ENCODE assay signal across 7 cellular contexts in genomic region chr17:29088782-29089181, GRCh38. TPM values are rescaled to one million over a fixed set of nuclear protein-coding genes. Genes with fewer than 3 reads are reported as not detected.
DNase-seq lines count a peak whose midpoint lies in the region; ATAC-seq and TF ChIP-seq lines count a peak whose summit lies in the region.
"Not testable (repeated sequence)": the region's sequence is repeated elsewhere in the genome, so short reads cannot be mapped to it uniquely, and the experiment has no call there.
"Had no signal": no experiment of that assay in that cellular context is flagged by ENCODE, and none has a peak within 500 bp of the region (broad histone marks: within the 10 kb centered on the region; RNA-seq: fewer than 3 reads in every experiment).

No MANE protein-coding gene starts in this region.

- not testable (repeated sequence) for H3K9me3 Mint-ChIP-seq in CD4-positive, CD25-positive, alpha-beta regulatory T cell; WTC11; activated naive CD4-positive, alpha-beta T cell treated with anti-CD3 and anti-CD28 coated beads, Interleukin-2, amount 50 U/mL, for 72 hours; dendritic cell treated with granulocyte-macrophage colony-stimulating factor and Interleukin-4, amounts not matched to agents 40 ng/mL and 50 ng/mL, for 4 days; memory B cell

- not testable (repeated sequence) for H3K4me3 ChIP-seq in CD4-positive, CD25-positive, alpha-beta regulatory T cell (ENCODE audit: low read depth, low read length); sigmoid colon

- not testable (repeated sequence) for H3K27me3 Mint-ChIP-seq in CD4-positive, CD25-positive, alpha-beta regulatory T cell; WTC11 (ENCODE audit: low read depth); dendritic cell treated with granulocyte-macrophage colony-stimulating factor and Interleukin-4, amounts not matched to agents 40 ng/mL and 50 ng/mL, for 4 days; memory B cell

- POLR2A ChIA-PET in WTC11 (lab: Charles Lee), result not testable (repeated sequence)

- TF ChIP-seq CTCF in WTC11 (IDR thresholded peaks at IDR 0.05); sigmoid colon (IDR thresholded peaks at IDR 0.05): not testable (repeated sequence)

- DNase-seq in CD4-positive, CD25-positive, alpha-beta regulatory T cell; WTC11 (ENCODE audit: low spot score); activated naive CD4-positive, alpha-beta T cell treated with anti-CD3 and anti-CD28 coated beads, Interleukin-2, amount 50 U/mL, for 72 hours (ENCODE audit: low spot score in 2 of 2); memory B cell (ENCODE audit: low spot score in 2 of 2); sigmoid colon: not testable (repeated sequence)

- not testable (repeated sequence) for H3K4me1 ChIP-seq in CD4-positive, CD25-positive, alpha-beta regulatory T cell (ENCODE audit: control insufficient read depth, insufficient read depth, low read length, poor library complexity, severe bottlenecking)
- peaks cover 0 to 29% (median 16%) of the 10 kb centered on the region in 4 donors for H3K4me1 ChIP-seq in sigmoid colon

- H3K27ac ChIP-seq in CD4-positive, CD25-positive, alpha-beta regulatory T cell (ENCODE audit: insufficient read depth, low read length, poor library complexity, severe bottlenecking), result not testable (repeated sequence)
- H3K27ac ChIP-seq in sigmoid colon, result peak overlapping the region in 3 of 4 donors; percentile 76 to 79 (median 77)

- CTCF ChIA-PET in WTC11 (lab: Charles Lee), result interaction anchor here (4.4 to 6.0 kb wide), 2 partner anchors 28 to 125 kb away, joined by 51 to 78 read pairs; no protein-coding TSS in a partner anchor

- WGBS in sigmoid colon, 2 donors, result 91 to 99% methylated on average over 3 of the region's 3 CpGs

- peaks cover 18% of the 10 kb centered on the region for H3K36me3 Mint-ChIP-seq in CD4-positive, CD25-positive, alpha-beta regulatory T cell
- H3K36me3 Mint-ChIP-seq in WTC11 (peaks cover 39% of the 10 kb centered on the region), memory B cell (peaks cover 40% of the 10 kb centered on the region)
- H3K36me3 Mint-ChIP-seq in activated naive CD4-positive, alpha-beta T cell treated with anti-CD3 and anti-CD28 coated beads, Interleukin-2, amount 50 U/mL, for 72 hours, result not testable (repeated sequence)
- peaks cover 100% of the 10 kb centered on the region for H3K36me3 Mint-ChIP-seq in dendritic cell treated with granulocyte-macrophage colony-stimulating factor and Interleukin-4, amounts not matched to agents 40 ng/mL and 50 ng/mL, for 4 days (ENCODE audit: low read depth)

- intact Hi-C loops in dendritic cell treated with granulocyte-macrophage colony-stimulating factor and Interleukin-4, amounts not matched to agents 40 ng/mL and 50 ng/mL, for 4 days (cut with micrococcal nuclease); sigmoid colon (cut with DNase I): not testable (repeated sequence)

- not testable (repeated sequence) for H3K4me1 Mint-ChIP-seq in CD4-positive, CD25-positive, alpha-beta regulatory T cell; dendritic cell treated with granulocyte-macrophage colony-stimulating factor and Interleukin-4, amounts not matched to agents 40 ng/mL and 50 ng/mL, for 4 days (ENCODE audit: low read depth); memory B cell
- peaks cover 47% of the 10 kb centered on the region for H3K4me1 Mint-ChIP-seq in WTC11

- H3K4me3 Mint-ChIP-seq in CD4-positive, CD25-positive, alpha-beta regulatory T cell; WTC11; dendritic cell treated with granulocyte-macrophage colony-stimulating factor and Interleukin-4, amounts not matched to agents 40 ng/mL and 50 ng/mL, for 4 days; memory B cell: not testable (repeated sequence)

- TF ChIP-seq EP300 in sigmoid colon (IDR thresholded peaks at IDR 0.05), result not testable (repeated sequence)

- H3K36me3 ChIP-seq in CD4-positive, CD25-positive, alpha-beta regulatory T cell (ENCODE audit: control insufficient read depth, insufficient read depth, low read length), result peaks cover 87% of the 10 kb centered on the region
- H3K36me3 ChIP-seq in sigmoid colon, result peaks cover 18 to 73% (median 39%) of the 10 kb centered on the region in 4 donors

- ATAC-seq in CD4-positive, CD25-positive, alpha-beta regulatory T cell (ENCODE audit: low read depth in 2 of 2); WTC11; activated naive CD4-positive, alpha-beta T cell treated with anti-CD3 and anti-CD28 coated beads, Interleukin-2, amount 50 U/mL, for 72 hours; memory B cell (ENCODE audit: low read depth): not testable (repeated sequence)

- H3K9me3 ChIP-seq in CD4-positive, CD25-positive, alpha-beta regulatory T cell (ENCODE audit: control insufficient read depth in 2 of 2, low read length in 2 of 2); sigmoid colon: not testable (repeated sequence)

- not testable (repeated sequence) for TF ChIP-seq POLR2A in sigmoid colon (IDR thresholded peaks at IDR 0.05)

- H3K27ac Mint-ChIP-seq in CD4-positive, CD25-positive, alpha-beta regulatory T cell, result peak overlapping the region in 2 of 3 donors; percentile 42 to 43
- H3K27ac Mint-ChIP-seq in WTC11, result not testable (repeated sequence)
- peak overlapping the region; percentile 26 to 53 for H3K27ac Mint-ChIP-seq in activated naive CD4-positive, alpha-beta T cell treated with anti-CD3 and anti-CD28 coated beads, Interleukin-2, amount 50 U/mL, for 72 hours
- peak overlapping the region; percentile 6 for H3K27ac Mint-ChIP-seq in dendritic cell treated with granulocyte-macrophage colony-stimulating factor and Interleukin-4, amounts not matched to agents 40 ng/mL and 50 ng/mL, for 4 days
- peak overlapping the region; percentile 19 for H3K27ac Mint-ChIP-seq in memory B cell

- not testable (repeated sequence) for H3K27me3 ChIP-seq in CD4-positive, CD25-positive, alpha-beta regulatory T cell (ENCODE audit: control insufficient read depth, insufficient read depth, low read length); sigmoid colon

TF ChIP-seq in WTC11, 78 proteins besides CTCF, POLR2A, EP300 and RAD21:
- TF ChIP-seq ZNF121 (CRISPR knock-in tag; IDR thresholded peaks at IDR 0.05), result peak; percentile 53; the same call in 1 of the 2 replicates

RNA-seq across cellular contexts. Expression of gene PIPOX, which starts 45.8 kb away (rescaled TPM):
- 3.9 TPM for total RNA-seq in CD4-positive, CD25-positive, alpha-beta regulatory T cell
- 1 to 10 TPM in 2 of 4 donors, under 1 TPM in 2; 0.73 to 1.8 (median 1.1) TPM for polyA plus RNA-seq in CD4-positive, CD25-positive, alpha-beta regulatory T cell
- total RNA-seq in WTC11 (2021) (32.4 to 34.2 TPM (median 34.1 TPM) in 3 replicates), sigmoid colon (10 to 100 TPM in 3 of 4 donors, 1 to 10 TPM in 1; 6.4 to 20.5 (median 11.4) TPM)
- 1 to 10 TPM; 3.0 to 8.8 TPM for total RNA-seq in activated naive CD4-positive, alpha-beta T cell treated with anti-CD3 and anti-CD28 coated beads, Interleukin-2, amount 50 U/mL, for 72 hours
- polyA plus RNA-seq in sigmoid colon, result 1 to 10 TPM in 1 of 3 donors, under 1 TPM in 1, not detected in 1; 0.71 to 1.2 TPM
- total RNA-seq: G401 had no signal
